In the genomic region with DNA sequence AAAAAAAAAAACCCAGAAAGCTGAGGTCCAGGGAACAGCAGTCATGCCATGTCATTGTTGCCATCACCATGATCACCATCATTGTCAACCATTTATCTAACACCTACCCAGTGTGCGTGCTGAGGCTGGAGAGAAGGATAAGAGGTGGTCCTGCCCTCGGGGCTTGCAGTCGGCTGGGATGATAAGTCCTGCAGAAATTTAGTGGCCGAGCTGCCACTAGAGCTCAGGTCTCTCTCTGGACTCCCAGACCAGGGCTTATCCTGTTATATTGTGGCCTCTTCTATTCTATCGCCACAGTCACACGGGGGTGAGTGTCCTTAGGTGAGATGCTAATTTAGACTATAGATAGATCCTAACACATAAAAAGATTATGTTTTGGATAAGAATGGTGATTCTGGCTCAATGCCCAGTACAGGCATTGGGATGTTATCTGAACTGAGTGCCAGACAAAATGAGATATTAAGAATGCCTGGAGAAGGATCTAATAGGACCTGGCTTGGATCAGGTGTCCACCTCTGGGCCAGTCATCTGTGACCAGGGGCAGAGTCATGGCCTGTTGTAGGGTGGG, we compare ENCODE assay signal across 18 cellular contexts.
"Had no signal": no experiment of that assay in that cellular context is flagged by ENCODE, and none has a peak within 500 bp of the region (broad histone marks: within the 10 kb centered on the region; RNA-seq: fewer than 3 reads in every experiment).

No MANE protein-coding gene starts in this region.

- H3K27me3 Mint-ChIP-seq: activated CD8-positive, alpha-beta T cell treated with anti-CD3 and anti-CD28 coated beads for 36 hours had no signal

- H3K9me3 ChIP-seq: ascending aorta, esophagus muscularis mucosa, right atrium auricular region had no signal

- ATAC-seq: activated CD8-positive, alpha-beta T cell treated with anti-CD3 and anti-CD28 coated beads for 36 hours; left ventricle myocardium superior; natural killer cell treated with Interleukin-12 subunit alpha and Interleukin-12 subunit beta and Interleukin-15 and Interleukin-18, amount 100 ng/mL, for 72 hours; stimulated activated memory B cell treated with anti-CD40 and anti-IgM and Interleukin-4, amounts not matched to agents 10 μg/mL and 1 μg/mL and 100 μg/mL, for 72 hours had no signal

- H3K36me3 Mint-ChIP-seq: memory B cell; natural killer cell treated with Interleukin-12 subunit alpha and Interleukin-12 subunit beta and Interleukin-15 and Interleukin-18, amount 100 ng/mL, for 72 hours; stimulated activated memory B cell treated with anti-CD40 and anti-IgM and Interleukin-4, amounts not matched to agents 10 μg/mL and 1 μg/mL and 100 μg/mL, for 72 hours had no signal

- H3K27ac Mint-ChIP-seq: activated CD8-positive, alpha-beta T cell treated with anti-CD3 and anti-CD28 coated beads for 36 hours; activated T-helper 1 cell treated with anti-CD3 and anti-CD28 coated beads, Interleukin-12 subunit alpha, Interleukin-12 subunit beta, Interleukin-2, Interleukin-4 antibody, amounts not matched to agents 30 ng/mL and 10 ng/mL and 1 ng/mL, durations not matched to agents 14 hours and 24 hours and 36 hours; memory B cell; natural killer cell treated with Interleukin-12 subunit alpha and Interleukin-12 subunit beta and Interleukin-15 and Interleukin-18, amount 100 ng/mL, for 72 hours; progenitor cell of endocrine pancreas; stimulated activated memory B cell treated with anti-CD40 and anti-IgM and Interleukin-4, amounts not matched to agents 10 μg/mL and 1 μg/mL and 100 μg/mL, for 72 hours had no signal

- DNase-seq: activated CD4-positive, alpha-beta T cell treated with anti-CD3 and anti-CD28 coated beads for 4 hours; activated CD8-positive, alpha-beta memory T cell treated with anti-CD3 and anti-CD28 coated beads, Interleukin-2, amount 50 U/mL, for 4 hours; activated CD8-positive, alpha-beta T cell treated with anti-CD3 and anti-CD28 coated beads for 36 hours; activated naive CD4-positive, alpha-beta T cell; hippocampal formation; kidney; left ventricle myocardium superior; occipital lobe; stimulated activated CD4-positive, alpha-beta T cell treated with anti-CD3 and anti-CD28 coated beads, Interleukin-2, amount 100 ng/mL, for 48 hours had no signal

- H3K36me3 ChIP-seq: ascending aorta, cardiac muscle cell, esophagus muscularis mucosa, right atrium auricular region had no signal

- H3K4me3 Mint-ChIP-seq: activated CD8-positive, alpha-beta T cell treated with anti-CD3 and anti-CD28 coated beads for 36 hours; activated T-helper 1 cell treated with anti-CD3 and anti-CD28 coated beads, Interleukin-12 subunit alpha, Interleukin-12 subunit beta, Interleukin-2, Interleukin-4 antibody, amounts not matched to agents 30 ng/mL and 10 ng/mL and 1 ng/mL, durations not matched to agents 14 hours and 24 hours and 36 hours; memory B cell; natural killer cell treated with Interleukin-12 subunit alpha and Interleukin-12 subunit beta and Interleukin-15 and Interleukin-18, amount 100 ng/mL, for 72 hours; stimulated activated memory B cell treated with anti-CD40 and anti-IgM and Interleukin-4, amounts not matched to agents 10 μg/mL and 1 μg/mL and 100 μg/mL, for 72 hours had no signal

- H3K4me1 ChIP-seq: ascending aorta, right atrium auricular region had no signal

- H3K4me1 Mint-ChIP-seq: memory B cell; stimulated activated memory B cell treated with anti-CD40 and anti-IgM and Interleukin-4, amounts not matched to agents 10 μg/mL and 1 μg/mL and 100 μg/mL, for 72 hours had no signal

- H3K27ac ChIP-seq: ascending aorta, cardiac muscle cell, esophagus muscularis mucosa, right atrium auricular region had no signal

- H3K9me3 Mint-ChIP-seq: memory B cell; natural killer cell treated with Interleukin-12 subunit alpha and Interleukin-12 subunit beta and Interleukin-15 and Interleukin-18, amount 100 ng/mL, for 72 hours; stimulated activated memory B cell treated with anti-CD40 and anti-IgM and Interleukin-4, amounts not matched to agents 10 μg/mL and 1 μg/mL and 100 μg/mL, for 72 hours had no signal

- H3K4me3 ChIP-seq: ascending aorta, cardiac muscle cell, esophagus muscularis mucosa, right atrium auricular region had no signal
